Comparison of ENCODE assay signal across 19 cellular contexts in genomic region chr5:170426149-170426767, GRCh38. TPM values are rescaled to one million over a fixed set of nuclear protein-coding genes. Genes with fewer than 3 reads are reported as not detected.
DNase-seq lines count a peak whose midpoint lies in the region; ATAC-seq and TF ChIP-seq lines count a peak whose summit lies in the region.
"Had no signal": no experiment of that assay in that cellular context is flagged by ENCODE, and none has a peak within 500 bp of the region (broad histone marks: within the 10 kb centered on the region; RNA-seq: fewer than 3 reads in every experiment).

No MANE protein-coding gene starts in this region.

- H4K20me1 ChIP-seq in BLaER1, result no peaks in the 10 kb centered on the region

- H3K27me3 Mint-ChIP-seq in HFFc6 (ENCODE audit: insufficient read depth) (peaks cover 18% of the 10 kb centered on the region), T-helper 17 cell (peaks cover 59% of the 10 kb centered on the region)

- 0 out of 2 replicates have a peak overlapping the region, but pooled peaks have one; percentile 2 for H3K9ac ChIP-seq in BLaER1

- no peak overlapping the region for H3K4me3 Mint-ChIP-seq in HFFc6
- H3K4me3 Mint-ChIP-seq in T-helper 17 cell, result no peak overlapping the region

- H3K27ac ChIP-seq in BLaER1, result no peak overlapping the region
- H3K27ac ChIP-seq in brain microvascular endothelial cell, result no peak overlapping the region
- H3K27ac ChIP-seq: ascending aorta, left lung, ovary, thoracic aorta had no signal

- H3K4me1 Mint-ChIP-seq in HFFc6 (ENCODE audit: low read depth) (no peaks in the 10 kb centered on the region), T-helper 17 cell (peaks cover 2% of the 10 kb centered on the region)

- H3K9me3 Mint-ChIP-seq in HFFc6, result no peaks in the 10 kb centered on the region

- DNase-seq in brain microvascular endothelial cell, result no peak
- DNase-seq in AG08396 (ENCODE audit: low spot score), result no peak
- DNase-seq in HFFc6, result no peak
- DNase-seq in T-helper 17 cell, result no peak
- DNase-seq in SW 1271 (lab: John Stamatoyannopoulos, UW), result no peak
- DNase-seq: activated CD4-positive, alpha-beta T cell treated with anti-CD3 and anti-CD28 coated beads for 1 hour; activated gamma-delta T cell treated with Interleukin-2 at 50 U/mL for 16 hours; foreskin fibroblast; left lung; NCI-H2081; ovary; stimulated activated CD4-positive, alpha-beta T cell treated with anti-CD3 and anti-CD28 coated beads, Interleukin-4, amount 100 ng/mL, for 24 hours; stimulated activated CD8-positive, alpha-beta memory T cell treated with anti-CD3 and anti-CD28 coated beads, Interleukin-4, amount 100 ng/mL, for 48 hours had no signal

- no peaks in the 10 kb centered on the region; the same call in 1 of the 2 replicates for H3K27me3 ChIP-seq in BLaER1
- peaks cover 7% of the 10 kb centered on the region for H3K27me3 ChIP-seq in brain microvascular endothelial cell (replicated peaks)
- H3K27me3 ChIP-seq: ascending aorta, ovary had no signal

- H3K4me3 ChIP-seq in BLaER1 (no peak overlapping the region), GM12875 (ENCODE audit: low read depth, low read length) (no peak overlapping the region), brain microvascular endothelial cell (ENCODE audit: low read depth, low read length) (no peak overlapping the region)
- H3K4me3 ChIP-seq: ascending aorta, left lung, ovary, thoracic aorta had no signal

- no peak overlapping the region for H3K27ac Mint-ChIP-seq in HFFc6
- H3K27ac Mint-ChIP-seq in T-helper 17 cell, result no peak overlapping the region

- peaks cover 53% of the 10 kb centered on the region for H3K4me1 ChIP-seq in BLaER1
- H3K4me1 ChIP-seq: ascending aorta, left lung had no signal

- H3K36me3 ChIP-seq in BLaER1 (no peaks in the 10 kb centered on the region), brain microvascular endothelial cell (replicated peaks) (no peaks in the 10 kb centered on the region)
- H3K36me3 ChIP-seq: ascending aorta, left lung, ovary, thoracic aorta had no signal

- ATAC-seq in HG03565 (IDR thresholded peaks at IDR 0.05; ENCODE audit: unreplicated experiment) (peak; percentile 61), T-helper 17 cell (no peak)
- ATAC-seq: left lung had no signal

- in situ Hi-C loops in brain microvascular endothelial cell (cut with HindIII; ENCODE audit: low pct_ligation_motif_present, low sequenced_read_pairs), result no loop called here

- TF ChIP-seq CTCF in GM12875 (IDR thresholded peaks at IDR 0.05; ENCODE audit: borderline replicate concordance, insufficient read depth, low read depth, low read length) (peak; percentile 89), brain microvascular endothelial cell (IDR thresholded peaks at IDR 0.05; ENCODE audit: low read depth, low read length, missing control alignments) (peak; percentile 4), HFFc6 (IDR thresholded peaks at IDR 0.05) (no peak; the same call in 1 of the 2 replicates)

- H3K36me3 Mint-ChIP-seq in HFFc6 (ENCODE audit: low read depth) (no peaks in the 10 kb centered on the region), T-helper 17 cell (ENCODE audit: low read depth) (no peaks in the 10 kb centered on the region)

- H3K4me2 ChIP-seq in BLaER1, result peak overlapping the region; percentile 72

- H3K9me3 ChIP-seq in BLaER1 (no peaks in the 10 kb centered on the region), T-helper 17 cell (ENCODE audit: control insufficient read depth, low read length, poor library complexity, severe bottlenecking) (no peaks in the 10 kb centered on the region)
- H3K9me3 ChIP-seq: ascending aorta, left lung, ovary, thoracic aorta had no signal

RNA-seq across cellular contexts. Expression of gene KCNMB1, which starts 37.1 kb away (rescaled TPM):
- total RNA-seq in HFFc6 (2021; fragmentation: NEBNext Ultra II Directional; extraction: Animal tissue kit (Norgen Biotek cat#: 25700)), result not detected
- under 1 TPM; 0.42 to 0.44 TPM for total RNA-seq in T-helper 17 cell
- total RNA-seq: G401 had no signal
